Comparison of ENCODE assay signal across 7 cellular contexts in the genomic region with DNA sequence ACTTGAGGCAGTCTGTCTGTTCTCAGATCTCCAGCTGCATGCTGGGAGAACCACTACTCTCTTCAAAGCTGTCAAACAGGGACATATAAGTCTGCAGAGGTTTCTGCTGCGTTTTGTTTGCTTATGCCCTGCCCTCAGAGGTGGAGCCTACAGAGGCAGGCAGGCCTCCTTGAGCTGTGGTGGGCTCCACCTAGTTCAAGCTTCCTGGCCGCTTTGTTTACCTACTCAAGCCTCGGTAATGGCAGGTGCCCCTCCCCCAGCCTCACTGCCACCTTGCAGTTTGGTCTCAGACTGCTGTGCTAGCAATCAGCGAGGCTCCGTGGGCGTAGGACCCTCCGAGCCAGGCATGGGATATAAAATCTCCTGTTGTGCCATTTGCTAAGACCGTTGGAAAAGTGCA.
DNase-seq lines count a peak whose midpoint lies in the region; ATAC-seq and TF ChIP-seq lines count a peak whose summit lies in the region.
"Not testable (repeated sequence)": the region's sequence is repeated elsewhere in the genome, so short reads cannot be mapped to it uniquely, and the experiment has no call there.

No MANE protein-coding gene starts in this region.

- H3K4me1 Mint-ChIP-seq in CD4-positive, CD25-positive, alpha-beta regulatory T cell, result peaks cover 12 to 58% (median 24%) of the 10 kb centered on the region in 4 donors
- H3K4me1 Mint-ChIP-seq in GM23338, result not testable (repeated sequence)
- peaks cover 14% of the 10 kb centered on the region for H3K4me1 Mint-ChIP-seq in nephron progenitor cell

- not testable (repeated sequence) for H3K36me3 ChIP-seq in CD4-positive, CD25-positive, alpha-beta regulatory T cell (ENCODE audit: control insufficient read depth, insufficient read depth, low read length); GM23338 (ENCODE audit: insufficient read depth); WERI-Rb-1; hepatocyte (replicated peaks; ENCODE audit: insufficient read depth, low read depth)

- H3K27ac ChIP-seq in CD4-positive, CD25-positive, alpha-beta regulatory T cell (ENCODE audit: insufficient read depth, low read length, poor library complexity, severe bottlenecking); GM23338 (ENCODE audit: low read depth); hepatocyte: not testable (repeated sequence)
- 0 out of 2 replicates have a peak overlapping the region, but pooled peaks have one; percentile 19 for H3K27ac ChIP-seq in WERI-Rb-1

- not testable (repeated sequence) for H2AFZ ChIP-seq in GM23338, hepatocyte

- not testable (repeated sequence) for H3K79me2 ChIP-seq in GM23338 (replicated peaks; ENCODE audit: insufficient read depth)
- H3K79me2 ChIP-seq in hepatocyte, result peaks cover 17% of the 10 kb centered on the region

- WGBS in hepatocyte (ENCODE audit: low lambda C conversion rate, missing lambda C conversion rate), result 55% methylated on average over 8 of the region's 8 CpGs

- not testable (repeated sequence) for H3K4me3 Mint-ChIP-seq in CD4-positive, CD25-positive, alpha-beta regulatory T cell; nephron progenitor cell
- H3K4me3 Mint-ChIP-seq in GM23338, result peak overlapping the region; percentile 16; the same call in 1 of the 3 replicates

- not testable (repeated sequence) for H4K20me1 ChIP-seq in GM23338 (replicated peaks; ENCODE audit: insufficient read depth); hepatocyte (ENCODE audit: insufficient read depth, poor library complexity, severe bottlenecking)

- TF ChIP-seq CTCF in GM23338 (conservative IDR thresholded peaks at IDR 0.05; ENCODE audit: low read depth in 2 of 2); WERI-Rb-1 (IDR thresholded peaks at IDR 0.05; ENCODE audit: low read depth, low read length); hepatocyte (IDR thresholded peaks at IDR 0.05; ENCODE audit: poor library complexity); nephron progenitor cell (IDR thresholded peaks at IDR 0.05): not testable (repeated sequence)

- peaks cover 0 to 11% (median 0%) of the 10 kb centered on the region in 7 donors for H3K9me3 Mint-ChIP-seq in CD4-positive, CD25-positive, alpha-beta regulatory T cell
- H3K9me3 Mint-ChIP-seq in GM23338, result not testable (repeated sequence)
- H3K9me3 Mint-ChIP-seq in nephron progenitor cell, result peaks cover 37% of the 10 kb centered on the region

- not testable (repeated sequence) for H3K27me3 Mint-ChIP-seq in CD4-positive, CD25-positive, alpha-beta regulatory T cell; GM23338 (ENCODE audit: insufficient read depth, low read depth, poor library complexity); nephron progenitor cell (ENCODE audit: low read depth, poor library complexity)

- peak overlapping the region; percentile 67 for H3K4me2 ChIP-seq in GM23338
- H3K4me2 ChIP-seq in hepatocyte, result peak overlapping the region; percentile 52

- H3K4me1 ChIP-seq in CD4-positive, CD25-positive, alpha-beta regulatory T cell (ENCODE audit: control insufficient read depth, insufficient read depth, low read length, poor library complexity, severe bottlenecking); GM23338 (ENCODE audit: insufficient read depth); hepatocyte (ENCODE audit: insufficient read depth): not testable (repeated sequence)

- H3K36me3 Mint-ChIP-seq in CD4-positive, CD25-positive, alpha-beta regulatory T cell, result peaks cover 26% of the 10 kb centered on the region
- not testable (repeated sequence) for H3K36me3 Mint-ChIP-seq in GM23338 (ENCODE audit: low read depth)
- H3K36me3 Mint-ChIP-seq in nephron progenitor cell (ENCODE audit: low read depth), result peaks cover 55% of the 10 kb centered on the region

- H3K4me3 ChIP-seq in CD4-positive, CD25-positive, alpha-beta regulatory T cell (ENCODE audit: low read depth, low read length); WERI-Rb-1 (ENCODE audit: low read depth, low read length); hepatocyte: not testable (repeated sequence)
- peak overlapping the region; percentile 44 for H3K4me3 ChIP-seq in GM23338

- H3K9me2 ChIP-seq in GM23338 (ENCODE audit: insufficient read depth); hepatocyte (replicated peaks; ENCODE audit: insufficient read depth): not testable (repeated sequence)

- not testable (repeated sequence) for ATAC-seq in CD4-positive, CD25-positive, alpha-beta regulatory T cell (ENCODE audit: low read depth in 2 of 2); GM23338

- not testable (repeated sequence) for H3F3A ChIP-seq in GM23338 (replicated peaks; ENCODE audit: low read depth)

- H3K27me3 ChIP-seq in CD4-positive, CD25-positive, alpha-beta regulatory T cell (ENCODE audit: control insufficient read depth, insufficient read depth, low read length); GM23338 (ENCODE audit: insufficient read depth); WERI-Rb-1 (ENCODE audit: insufficient read depth, low read depth, severe bottlenecking); hepatocyte: not testable (repeated sequence)

- not testable (repeated sequence) for H3K9me3 ChIP-seq in CD4-positive, CD25-positive, alpha-beta regulatory T cell (ENCODE audit: control insufficient read depth in 2 of 2, low read length in 2 of 2); WERI-Rb-1 (ENCODE audit: severe bottlenecking); hepatocyte (ENCODE audit: low read depth)

- DNase-seq in CD4-positive, CD25-positive, alpha-beta regulatory T cell, result peak in 2 of 3 donors; percentile 1 to 16
- DNase-seq in GM23338 (ENCODE audit: low spot score) (peak; percentile 32), NCI-H1105 treated with DMSO at 0.1 percent for 48 hours (lab: John Stamatoyannopoulos, UW) (peak; percentile 14), NCI-H2227 (lab: John Stamatoyannopoulos, UW; ENCODE audit: unreplicated experiment) (peak; percentile 52), WERI-Rb-1 (peak; percentile 19), hepatocyte (ENCODE audit: low spot score) (peak; percentile 25), nephron progenitor cell (peak; percentile 4)

- not testable (repeated sequence) for H3K27ac Mint-ChIP-seq in CD4-positive, CD25-positive, alpha-beta regulatory T cell; GM23338; nephron progenitor cell
